In genomic region chr12:111405149-111405855, GRCh38 we compare ENCODE assay signal across 1 cellular context.
TF ChIP-seq lines count a peak whose summit lies in the region.

No MANE protein-coding gene starts in this region.

TF ChIP-seq in K562, 482 proteins besides CTCF, POLR2A, EP300 and RAD21 (continued from another document and continues in another):
- TF ChIP-seq RREB1 (CRISPR knock-in tag; IDR thresholded peaks at IDR 0.05) (peak; percentile 79; the same call in 1 of the 2 replicates), NFIX (CRISPR knock-in tag; IDR thresholded peaks at IDR 0.05; ENCODE audit: low read depth) (no peak), THRB (CRISPR knock-in tag; conservative IDR thresholded peaks at IDR 0.05) (peak; percentile 62; the same call in 1 of the 2 replicates), IFI16 (CRISPR knock-in tag; IDR thresholded peaks at IDR 0.05) (no peak), SMAD4 (CRISPR knock-in tag; conservative IDR thresholded peaks at IDR 0.05) (peak; percentile 75), SRSF3 (IDR thresholded peaks at IDR 0.05; ENCODE audit: insufficient read depth, low read length) (peak; percentile 98; the same call in 1 of the 2 replicates), ZNF311 (CRISPR knock-in tag; IDR thresholded peaks at IDR 0.05) (0 out of 2 replicates have a peak, but pooled peaks have one; percentile 22), STAT5A (IDR thresholded peaks at IDR 0.05; ENCODE audit: borderline replicate concordance, low read length) (peak; percentile 52; the same call in 1 of the 2 replicates), ADNP (tag; IDR thresholded peaks at IDR 0.05) (no peak), PHF20 (IDR thresholded peaks at IDR 0.05; ENCODE audit: partially characterized antibody) (no peak), ZFP30 (CRISPR knock-in tag; IDR thresholded peaks at IDR 0.05; ENCODE audit: borderline replicate concordance) (no peak), NCOA1 (IDR thresholded peaks at IDR 0.05; ENCODE audit: low read depth) (peak; percentile 54; the same call in 1 of the 2 replicates), SMAD1 (IDR thresholded peaks at IDR 0.05; ENCODE audit: low read depth, low read length, partially characterized antibody) (peak; percentile 76), XRCC5 (IDR thresholded peaks at IDR 0.05; ENCODE audit: low read depth, low read length) (peak; percentile 92), ZEB2 (IDR thresholded peaks at IDR 0.05) (no peak), HDGF (IDR thresholded peaks at IDR 0.05) (no peak), RFX7 (CRISPR knock-in tag; IDR thresholded peaks at IDR 0.05) (no peak), TAF7 (tag; IDR thresholded peaks at IDR 0.05) (peak; percentile 68), TSHZ1 (CRISPR knock-in tag; IDR thresholded peaks at IDR 0.05) (0 out of 2 replicates have a peak, but pooled peaks have one; percentile 34), FOXK2 (conservative IDR thresholded peaks at IDR 0.05 in 1 of 2, IDR thresholded peaks at IDR 0.05 in 1 of 2; ENCODE audit: low read depth in 2 of 2) (0 out of 4 replicates have a peak, but pooled peaks of 1 of the 2 experiments have one; percentile 4), PHB (CRISPR knock-in tag; IDR thresholded peaks at IDR 0.05) (no peak), MAZ (CRISPR knock-in tag; conservative IDR thresholded peaks at IDR 0.05 in 1 of 2, IDR thresholded peaks at IDR 0.05 in 1 of 2) (peak; percentile 94 to 97), RNF2 (IDR thresholded peaks at IDR 0.05) (peak; percentile 19; the same call in 1 of the 2 replicates), ZBED1 (IDR thresholded peaks at IDR 0.05) (peak; percentile 60; the same call in 1 of the 2 replicates), SNRNP70 (optimal IDR thresholded peaks at IDR 0.05; ENCODE audit: low read depth, low read length) (no peak), POLR2B (IDR thresholded peaks at IDR 0.05; ENCODE audit: low read depth, partially characterized antibody) (peak; percentile 74), OTX1 (CRISPR knock-in tag; IDR thresholded peaks at IDR 0.05) (0 out of 2 replicates have a peak, but pooled peaks have one; percentile 36), JUND (IDR thresholded peaks at IDR 0.05; ENCODE audit: borderline replicate concordance, low read depth, low read length) (peak; percentile 85), JUND (tag; IDR thresholded peaks at IDR 0.05; ENCODE audit: borderline replicate concordance, low read depth, low read length) (peak; percentile 69; the same call in 1 of the 3 replicates), DLX4 (CRISPR knock-in tag; IDR thresholded peaks at IDR 0.05) (no peak), LCOR (CRISPR knock-in tag; IDR thresholded peaks at IDR 0.05) (peak; percentile 91), MTA1 (IDR thresholded peaks at IDR 0.05; ENCODE audit: borderline replicate concordance) (no peak)
- TF ChIP-seq, protein P1, sequence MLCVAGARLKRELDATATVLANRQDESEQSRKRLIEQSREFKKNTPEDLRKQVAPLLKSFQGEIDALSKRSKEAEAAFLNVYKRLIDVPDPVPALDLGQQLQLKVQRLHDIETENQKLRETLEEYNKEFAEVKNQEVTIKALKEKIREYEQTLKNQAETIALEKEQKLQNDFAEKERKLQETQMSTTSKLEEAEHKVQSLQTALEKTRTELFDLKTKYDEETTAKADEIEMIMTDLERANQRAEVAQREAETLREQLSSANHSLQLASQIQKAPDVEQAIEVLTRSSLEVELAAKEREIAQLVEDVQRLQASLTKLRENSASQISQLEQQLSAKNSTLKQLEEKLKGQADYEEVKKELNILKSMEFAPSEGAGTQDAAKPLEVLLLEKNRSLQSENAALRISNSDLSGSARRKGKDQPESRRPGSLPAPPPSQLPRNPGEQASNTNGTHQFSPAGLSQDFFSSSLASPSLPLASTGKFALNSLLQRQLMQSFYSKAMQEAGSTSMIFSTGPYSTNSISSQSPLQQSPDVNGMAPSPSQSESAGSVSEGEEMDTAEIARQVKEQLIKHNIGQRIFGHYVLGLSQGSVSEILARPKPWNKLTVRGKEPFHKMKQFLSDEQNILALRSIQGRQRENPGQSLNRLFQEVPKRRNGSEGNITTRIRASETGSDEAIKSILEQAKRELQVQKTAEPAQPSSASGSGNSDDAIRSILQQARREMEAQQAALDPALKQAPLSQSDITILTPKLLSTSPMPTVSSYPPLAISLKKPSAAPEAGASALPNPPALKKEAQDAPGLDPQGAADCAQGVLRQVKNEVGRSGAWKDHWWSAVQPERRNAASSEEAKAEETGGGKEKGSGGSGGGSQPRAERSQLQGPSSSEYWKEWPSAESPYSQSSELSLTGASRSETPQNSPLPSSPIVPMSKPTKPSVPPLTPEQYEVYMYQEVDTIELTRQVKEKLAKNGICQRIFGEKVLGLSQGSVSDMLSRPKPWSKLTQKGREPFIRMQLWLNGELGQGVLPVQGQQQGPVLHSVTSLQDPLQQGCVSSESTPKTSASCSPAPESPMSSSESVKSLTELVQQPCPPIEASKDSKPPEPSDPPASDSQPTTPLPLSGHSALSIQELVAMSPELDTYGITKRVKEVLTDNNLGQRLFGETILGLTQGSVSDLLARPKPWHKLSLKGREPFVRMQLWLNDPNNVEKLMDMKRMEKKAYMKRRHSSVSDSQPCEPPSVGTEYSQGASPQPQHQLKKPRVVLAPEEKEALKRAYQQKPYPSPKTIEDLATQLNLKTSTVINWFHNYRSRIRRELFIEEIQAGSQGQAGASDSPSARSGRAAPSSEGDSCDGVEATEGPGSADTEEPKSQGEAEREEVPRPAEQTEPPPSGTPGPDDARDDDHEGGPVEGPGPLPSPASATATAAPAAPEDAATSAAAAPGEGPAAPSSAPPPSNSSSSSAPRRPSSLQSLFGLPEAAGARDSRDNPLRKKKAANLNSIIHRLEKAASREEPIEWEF (CRISPR knock-in tag; IDR thresholded peaks at IDR 0.05): no peak
- TF ChIP-seq, protein P2, sequence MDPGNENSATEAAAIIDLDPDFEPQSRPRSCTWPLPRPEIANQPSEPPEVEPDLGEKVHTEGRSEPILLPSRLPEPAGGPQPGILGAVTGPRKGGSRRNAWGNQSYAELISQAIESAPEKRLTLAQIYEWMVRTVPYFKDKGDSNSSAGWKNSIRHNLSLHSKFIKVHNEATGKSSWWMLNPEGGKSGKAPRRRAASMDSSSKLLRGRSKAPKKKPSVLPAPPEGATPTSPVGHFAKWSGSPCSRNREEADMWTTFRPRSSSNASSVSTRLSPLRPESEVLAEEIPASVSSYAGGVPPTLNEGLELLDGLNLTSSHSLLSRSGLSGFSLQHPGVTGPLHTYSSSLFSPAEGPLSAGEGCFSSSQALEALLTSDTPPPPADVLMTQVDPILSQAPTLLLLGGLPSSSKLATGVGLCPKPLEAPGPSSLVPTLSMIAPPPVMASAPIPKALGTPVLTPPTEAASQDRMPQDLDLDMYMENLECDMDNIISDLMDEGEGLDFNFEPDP (CRISPR knock-in tag; IDR thresholded peaks at IDR 0.05): no peak
- TF ChIP-seq, protein P3, sequence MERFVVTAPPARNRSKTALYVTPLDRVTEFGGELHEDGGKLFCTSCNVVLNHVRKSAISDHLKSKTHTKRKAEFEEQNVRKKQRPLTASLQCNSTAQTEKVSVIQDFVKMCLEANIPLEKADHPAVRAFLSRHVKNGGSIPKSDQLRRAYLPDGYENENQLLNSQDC (CRISPR knock-in tag; IDR thresholded peaks at IDR 0.05): no peak
- TF ChIP-seq, protein P4, sequence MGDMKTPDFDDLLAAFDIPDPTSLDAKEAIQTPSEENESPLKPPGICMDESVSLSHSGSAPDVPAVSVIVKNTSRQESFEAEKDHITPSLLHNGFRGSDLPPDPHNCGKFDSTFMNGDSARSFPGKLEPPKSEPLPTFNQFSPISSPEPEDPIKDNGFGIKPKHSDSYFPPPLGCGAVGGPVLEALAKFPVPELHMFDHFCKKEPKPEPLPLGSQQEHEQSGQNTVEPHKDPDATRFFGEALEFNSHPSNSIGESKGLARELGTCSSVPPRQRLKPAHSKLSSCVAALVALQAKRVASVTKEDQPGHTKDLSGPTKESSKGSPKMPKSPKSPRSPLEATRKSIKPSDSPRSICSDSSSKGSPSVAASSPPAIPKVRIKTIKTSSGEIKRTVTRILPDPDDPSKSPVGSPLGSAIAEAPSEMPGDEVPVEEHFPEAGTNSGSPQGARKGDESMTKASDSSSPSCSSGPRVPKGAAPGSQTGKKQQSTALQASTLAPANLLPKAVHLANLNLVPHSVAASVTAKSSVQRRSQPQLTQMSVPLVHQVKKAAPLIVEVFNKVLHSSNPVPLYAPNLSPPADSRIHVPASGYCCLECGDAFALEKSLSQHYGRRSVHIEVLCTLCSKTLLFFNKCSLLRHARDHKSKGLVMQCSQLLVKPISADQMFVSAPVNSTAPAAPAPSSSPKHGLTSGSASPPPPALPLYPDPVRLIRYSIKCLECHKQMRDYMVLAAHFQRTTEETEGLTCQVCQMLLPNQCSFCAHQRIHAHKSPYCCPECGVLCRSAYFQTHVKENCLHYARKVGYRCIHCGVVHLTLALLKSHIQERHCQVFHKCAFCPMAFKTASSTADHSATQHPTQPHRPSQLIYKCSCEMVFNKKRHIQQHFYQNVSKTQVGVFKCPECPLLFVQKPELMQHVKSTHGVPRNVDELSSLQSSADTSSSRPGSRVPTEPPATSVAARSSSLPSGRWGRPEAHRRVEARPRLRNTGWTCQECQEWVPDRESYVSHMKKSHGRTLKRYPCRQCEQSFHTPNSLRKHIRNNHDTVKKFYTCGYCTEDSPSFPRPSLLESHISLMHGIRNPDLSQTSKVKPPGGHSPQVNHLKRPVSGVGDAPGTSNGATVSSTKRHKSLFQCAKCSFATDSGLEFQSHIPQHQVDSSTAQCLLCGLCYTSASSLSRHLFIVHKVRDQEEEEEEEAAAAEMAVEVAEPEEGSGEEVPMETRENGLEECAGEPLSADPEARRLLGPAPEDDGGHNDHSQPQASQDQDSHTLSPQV (IDR thresholded peaks at IDR 0.05): no peak
